In the genomic region with DNA sequence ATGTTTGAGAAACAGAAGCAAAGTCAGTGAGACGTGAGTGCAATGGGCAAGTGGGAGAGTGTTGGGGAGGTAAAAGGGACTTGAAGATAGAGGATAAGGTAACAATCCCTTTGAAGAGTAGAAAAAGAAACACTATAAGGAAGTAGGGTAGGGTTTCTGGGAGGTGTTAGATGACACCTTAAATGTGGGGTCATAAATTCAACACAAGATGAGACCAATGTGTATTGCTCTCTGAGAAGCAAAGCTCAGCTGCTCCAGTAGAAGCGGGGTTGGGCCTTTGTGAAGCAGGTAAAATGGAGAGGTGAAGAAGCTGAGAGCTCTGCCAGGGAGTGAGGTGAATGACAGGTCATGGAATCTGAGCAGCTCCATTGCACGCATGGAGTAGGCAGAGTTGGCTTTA, we compare ENCODE assay signal across 23 cellular contexts.
DNase-seq lines count a peak whose midpoint lies in the region; ATAC-seq and TF ChIP-seq lines count a peak whose summit lies in the region.
"Had no signal": no experiment of that assay in that cellular context is flagged by ENCODE, and none has a peak within 500 bp of the region (broad histone marks: within the 10 kb centered on the region; RNA-seq: fewer than 3 reads in every experiment).

No MANE protein-coding gene starts in this region.

- TF ChIP-seq EP300 in gastroesophageal sphincter (IDR thresholded peaks at IDR 0.05) = no peak

- no peak overlapping the region for H2AFZ ChIP-seq in osteoblast (ENCODE audit: low read length)

- H2BK120ac ChIP-seq in mesendoderm (ENCODE audit: low read depth, low read length) = no peak overlapping the region

- H3K27ac ChIP-seq in osteoblast (ENCODE audit: low read depth, low read length) = no peak overlapping the region
- H3K27ac ChIP-seq in gastroesophageal sphincter = no peak overlapping the region
- no peak overlapping the region for H3K27ac ChIP-seq in mesendoderm (ENCODE audit: low read depth, low read length)
- H3K27ac ChIP-seq: BLaER1 had no signal

- H3K4ac ChIP-seq in mesendoderm (ENCODE audit: low read depth, low read length) = no peak overlapping the region

- H4K8ac ChIP-seq in mesendoderm (ENCODE audit: low read depth, low read length) = no peak overlapping the region

- H3K36me3 ChIP-seq in mucosa of descending colon (ENCODE audit: low read depth) (no peaks in the 10 kb centered on the region), osteoblast (ENCODE audit: insufficient read depth, low read length) (no peaks in the 10 kb centered on the region), gastroesophageal sphincter (peaks cover 0 to 6% of the 10 kb centered on the region in 2 donors), mesendoderm (ENCODE audit: control insufficient read depth, insufficient read depth, low read length) (no peaks in the 10 kb centered on the region)
- H3K36me3 ChIP-seq: BLaER1 had no signal

- no peak overlapping the region for H2BK5ac ChIP-seq in mesendoderm (ENCODE audit: low read length)

- no peak overlapping the region for H3K18ac ChIP-seq in mesendoderm (ENCODE audit: low read length)

- intact Hi-C loops in left colon (cut with DNase I, micrococcal nuclease) = no loop called here
- intact Hi-C loops in mucosa of descending colon (cut with DNase I, micrococcal nuclease) = no loop called here

- H2AK5ac ChIP-seq in mesendoderm (ENCODE audit: low read length) = no peak overlapping the region

- no peak overlapping the region for H3K56ac ChIP-seq in mesendoderm (ENCODE audit: low read length)

- TF ChIP-seq CTCF in mucosa of descending colon (IDR thresholded peaks at IDR 0.05) (no peak), osteoblast (IDR thresholded peaks at IDR 0.05; ENCODE audit: extremely low read depth, low read depth, low read length) (no peak), gastroesophageal sphincter (IDR thresholded peaks at IDR 0.05) (no peak)

- no peak overlapping the region for H2BK15ac ChIP-seq in mesendoderm (replicated peaks; ENCODE audit: low read depth)

- no peaks in the 10 kb centered on the region for H3K79me2 ChIP-seq in osteoblast (ENCODE audit: insufficient read depth, low read length)
- H3K79me2 ChIP-seq in mesendoderm (ENCODE audit: control insufficient read depth, insufficient read depth, low read length) = no peaks in the 10 kb centered on the region

- H3K4me1 ChIP-seq in mucosa of descending colon (ENCODE audit: low read depth) = no peaks in the 10 kb centered on the region
- no peaks in the 10 kb centered on the region for H3K4me1 ChIP-seq in osteoblast (ENCODE audit: insufficient read depth, low read length)
- no peaks in the 10 kb centered on the region for H3K4me1 ChIP-seq in gastroesophageal sphincter
- no peaks in the 10 kb centered on the region for H3K4me1 ChIP-seq in mesendoderm (ENCODE audit: control insufficient read depth, low read depth, low read length)
- H3K4me1 ChIP-seq: BLaER1 had no signal

- WGBS in gastroesophageal sphincter (ENCODE audit: low coverage in 1 of 2), 2 donors = 93 to 100% methylated on average over 2 to 3 of the region's 3 CpGs
- no CpG with 5 or more reads among the region's 3 CpGs for WGBS in mesendoderm (ENCODE audit: extremely low coverage, insufficient coverage, low lambda C conversion rate)

- no peak overlapping the region for H3K9ac ChIP-seq in mesendoderm (ENCODE audit: low read length)
- H3K9ac ChIP-seq: BLaER1 had no signal

- no peak overlapping the region for H4K5ac ChIP-seq in mesendoderm (ENCODE audit: low read length)

- H3K79me1 ChIP-seq in mesendoderm (ENCODE audit: low read length) = no peaks in the 10 kb centered on the region

- DNase-seq in left colon (no peak), mucosa of descending colon (no peak), osteoblast (ENCODE audit: insufficient read length, low spot score, missing footprints) (peak; percentile 44), mesendoderm (no peak)
- DNase-seq in stimulated activated CD4-positive, alpha-beta T cell treated with anti-CD3 and anti-CD28 coated beads, Interleukin-12 subunit alpha, Interleukin-12 subunit beta, amount 100 ng/mL, for 4 hours = no peak
- DNase-seq: 8988T; ACHN; BE2C; C1 segment of cervical spinal cord; CD4-positive, alpha-beta memory T cell; CD4-positive, CD25-positive, alpha-beta regulatory T cell; CD8-positive, alpha-beta memory T cell; COR-L47; DMS 273 treated with DMSO at 0.1 percent for 48 hours; DMS153; DMS53; DMS79; DND-41; EL; GDM1 had no signal

- H3K27me3 ChIP-seq in osteoblast (ENCODE audit: insufficient read depth, low read length) (no peaks in the 10 kb centered on the region), gastroesophageal sphincter (no peaks in the 10 kb centered on the region), mesendoderm (ENCODE audit: insufficient read depth, low read length, poor library complexity) (no peaks in the 10 kb centered on the region)
- H3K27me3 ChIP-seq: BE2C, BLaER1 had no signal

- ATAC-seq in left colon (peak; percentile 83), mucosa of descending colon (peak; percentile 52), gastroesophageal sphincter (no peak)
- ATAC-seq: GM12878 had no signal

- no peak overlapping the region for H3K23ac ChIP-seq in mesendoderm (ENCODE audit: low read length)

- no peak for TF ChIP-seq POLR2A in gastroesophageal sphincter (IDR thresholded peaks at IDR 0.05)

- no peaks in the 10 kb centered on the region for H3K9me3 ChIP-seq in mucosa of descending colon
- no peaks in the 10 kb centered on the region for H3K9me3 ChIP-seq in osteoblast (ENCODE audit: low read depth, low read length)
- no peaks in the 10 kb centered on the region for H3K9me3 ChIP-seq in gastroesophageal sphincter

- no peak overlapping the region for H3K4me2 ChIP-seq in osteoblast (ENCODE audit: insufficient read depth, low read length)
- no peak overlapping the region for H3K4me2 ChIP-seq in mesendoderm (ENCODE audit: low read length)
- H3K4me2 ChIP-seq: BLaER1 had no signal

- no peaks in the 10 kb centered on the region for H4K20me1 ChIP-seq in osteoblast (ENCODE audit: insufficient read depth, low read length)
- H4K20me1 ChIP-seq: BLaER1 had no signal

- no peak overlapping the region for H3K4me3 ChIP-seq in mucosa of descending colon
- H3K4me3 ChIP-seq in osteoblast (ENCODE audit: insufficient read depth, low read length) = no peak overlapping the region
- H3K4me3 ChIP-seq in gastroesophageal sphincter = no peak overlapping the region
- no peak overlapping the region for H3K4me3 ChIP-seq in mesendoderm (ENCODE audit: low read length)
- H3K4me3 ChIP-seq: BLaER1, GM12878 had no signal
